In the genomic region with DNA sequence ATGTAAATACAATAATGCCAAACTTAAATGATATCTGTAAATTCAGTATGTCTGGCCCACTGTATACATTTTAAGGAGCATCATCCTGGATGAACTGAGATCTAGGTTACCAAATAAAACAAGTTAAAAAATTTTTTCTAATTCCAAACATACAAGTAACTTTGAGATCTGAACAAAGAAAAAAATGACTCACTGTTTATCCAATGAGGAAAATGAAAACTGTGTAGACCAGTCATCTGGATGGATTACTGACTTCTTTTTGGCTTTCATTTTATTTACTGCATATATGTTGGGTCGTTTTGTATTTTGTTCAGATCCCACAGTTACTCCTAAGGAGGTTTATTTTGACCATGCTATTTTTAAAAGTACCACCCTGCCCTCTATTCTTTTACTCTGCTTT, we compare ENCODE assay signal across 1 cellular context.
TF ChIP-seq lines count a peak whose summit lies in the region.

No MANE protein-coding gene starts in this region.

TF ChIP-seq in GM23338, 12 proteins besides CTCF, POLR2A, EP300 and RAD21 (continued from another document):
- TF ChIP-seq, protein P1, sequence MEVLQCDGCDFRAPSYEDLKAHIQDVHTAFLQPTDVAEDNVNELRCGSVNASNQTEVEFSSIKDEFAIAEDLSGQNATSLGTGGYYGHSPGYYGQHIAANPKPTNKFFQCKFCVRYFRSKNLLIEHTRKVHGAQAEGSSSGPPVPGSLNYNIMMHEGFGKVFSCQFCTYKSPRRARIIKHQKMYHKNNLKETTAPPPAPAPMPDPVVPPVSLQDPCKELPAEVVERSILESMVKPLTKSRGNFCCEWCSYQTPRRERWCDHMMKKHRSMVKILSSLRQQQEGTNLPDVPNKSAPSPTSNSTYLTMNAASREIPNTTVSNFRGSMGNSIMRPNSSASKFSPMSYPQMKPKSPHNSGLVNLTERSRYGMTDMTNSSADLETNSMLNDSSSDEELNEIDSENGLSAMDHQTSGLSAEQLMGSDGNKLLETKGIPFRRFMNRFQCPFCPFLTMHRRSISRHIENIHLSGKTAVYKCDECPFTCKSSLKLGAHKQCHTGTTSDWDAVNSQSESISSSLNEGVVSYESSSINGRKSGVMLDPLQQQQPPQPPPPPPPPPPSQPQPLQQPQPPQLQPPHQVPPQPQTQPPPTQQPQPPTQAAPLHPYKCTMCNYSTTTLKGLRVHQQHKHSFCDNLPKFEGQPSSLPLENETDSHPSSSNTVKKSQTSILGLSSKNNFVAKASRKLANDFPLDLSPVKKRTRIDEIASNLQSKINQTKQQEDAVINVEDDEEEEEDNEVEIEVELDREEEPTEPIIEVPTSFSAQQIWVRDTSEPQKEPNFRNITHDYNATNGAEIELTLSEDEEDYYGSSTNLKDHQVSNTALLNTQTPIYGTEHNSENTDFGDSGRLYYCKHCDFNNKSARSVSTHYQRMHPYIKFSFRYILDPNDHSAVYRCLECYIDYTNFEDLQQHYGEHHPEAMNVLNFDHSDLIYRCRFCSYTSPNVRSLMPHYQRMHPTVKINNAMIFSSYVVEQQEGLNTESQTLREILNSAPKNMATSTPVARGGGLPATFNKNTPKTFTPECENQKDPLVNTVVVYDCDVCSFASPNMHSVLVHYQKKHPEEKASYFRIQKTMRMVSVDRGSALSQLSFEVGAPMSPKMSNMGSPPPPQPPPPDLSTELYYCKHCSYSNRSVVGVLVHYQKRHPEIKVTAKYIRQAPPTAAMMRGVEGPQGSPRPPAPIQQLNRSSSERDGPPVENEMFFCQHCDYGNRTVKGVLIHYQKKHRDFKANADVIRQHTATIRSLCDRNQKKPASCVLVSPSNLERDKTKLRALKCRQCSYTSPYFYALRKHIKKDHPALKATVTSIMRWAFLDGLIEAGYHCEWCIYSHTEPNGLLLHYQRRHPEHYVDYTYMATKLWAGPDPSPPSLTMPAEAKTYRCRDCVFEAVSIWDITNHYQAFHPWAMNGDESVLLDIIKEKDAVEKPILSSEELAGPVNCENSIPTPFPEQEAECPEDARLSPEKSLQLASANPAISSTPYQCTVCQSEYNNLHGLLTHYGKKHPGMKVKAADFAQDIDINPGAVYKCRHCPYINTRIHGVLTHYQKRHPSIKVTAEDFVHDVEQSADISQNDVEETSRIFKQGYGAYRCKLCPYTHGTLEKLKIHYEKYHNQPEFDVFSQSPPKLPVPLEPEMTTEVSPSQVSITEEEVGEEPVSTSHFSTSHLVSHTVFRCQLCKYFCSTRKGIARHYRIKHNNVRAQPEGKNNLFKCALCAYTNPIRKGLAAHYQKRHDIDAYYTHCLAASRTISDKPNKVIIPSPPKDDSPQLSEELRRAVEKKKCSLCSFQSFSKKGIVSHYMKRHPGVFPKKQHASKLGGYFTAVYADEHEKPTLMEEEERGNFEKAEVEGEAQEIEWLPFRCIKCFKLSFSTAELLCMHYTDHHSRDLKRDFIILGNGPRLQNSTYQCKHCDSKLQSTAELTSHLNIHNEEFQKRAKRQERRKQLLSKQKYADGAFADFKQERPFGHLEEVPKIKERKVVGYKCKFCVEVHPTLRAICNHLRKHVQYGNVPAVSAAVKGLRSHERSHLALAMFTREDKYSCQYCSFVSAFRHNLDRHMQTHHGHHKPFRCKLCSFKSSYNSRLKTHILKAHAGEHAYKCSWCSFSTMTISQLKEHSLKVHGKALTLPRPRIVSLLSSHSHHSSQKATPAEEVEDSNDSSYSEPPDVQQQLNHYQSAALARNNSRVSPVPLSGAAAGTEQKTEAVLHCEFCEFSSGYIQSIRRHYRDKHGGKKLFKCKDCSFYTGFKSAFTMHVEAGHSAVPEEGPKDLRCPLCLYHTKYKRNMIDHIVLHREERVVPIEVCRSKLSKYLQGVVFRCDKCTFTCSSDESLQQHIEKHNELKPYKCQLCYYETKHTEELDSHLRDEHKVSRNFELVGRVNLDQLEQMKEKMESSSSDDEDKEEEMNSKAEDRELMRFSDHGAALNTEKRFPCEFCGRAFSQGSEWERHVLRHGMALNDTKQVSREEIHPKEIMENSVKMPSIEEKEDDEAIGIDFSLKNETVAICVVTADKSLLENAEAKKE (CRISPR knock-in tag; IDR thresholded peaks at IDR 0.05) = no peak
- TF ChIP-seq NANOG (IDR thresholded peaks at IDR 0.05; ENCODE audit: borderline replicate concordance) (no peak), ZNF114 (CRISPR knock-in tag; IDR thresholded peaks at IDR 0.05) (no peak), JUNB (IDR thresholded peaks at IDR 0.05; ENCODE audit: unreplicated experiment) (no peak), CREB1 (CRISPR knock-in tag; IDR thresholded peaks at IDR 0.05; ENCODE audit: low read depth) (no peak), EZH2 (IDR thresholded peaks at IDR 0.05; ENCODE audit: low read depth, unreplicated experiment) (no peak), POLR2AphosphoS5 (IDR thresholded peaks at IDR 0.05; ENCODE audit: low read depth) (no peak), ZNF331 (CRISPR knock-in tag; IDR thresholded peaks at IDR 0.05; ENCODE audit: low read depth) (no peak)
- TF ChIP-seq, protein P2, sequence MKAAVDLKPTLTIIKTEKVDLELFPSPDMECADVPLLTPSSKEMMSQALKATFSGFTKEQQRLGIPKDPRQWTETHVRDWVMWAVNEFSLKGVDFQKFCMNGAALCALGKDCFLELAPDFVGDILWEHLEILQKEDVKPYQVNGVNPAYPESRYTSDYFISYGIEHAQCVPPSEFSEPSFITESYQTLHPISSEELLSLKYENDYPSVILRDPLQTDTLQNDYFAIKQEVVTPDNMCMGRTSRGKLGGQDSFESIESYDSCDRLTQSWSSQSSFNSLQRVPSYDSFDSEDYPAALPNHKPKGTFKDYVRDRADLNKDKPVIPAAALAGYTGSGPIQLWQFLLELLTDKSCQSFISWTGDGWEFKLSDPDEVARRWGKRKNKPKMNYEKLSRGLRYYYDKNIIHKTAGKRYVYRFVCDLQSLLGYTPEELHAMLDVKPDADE (IDR thresholded peaks at IDR 0.05) = no peak
